10 cellular contexts compared by ENCODE assay signal in the genomic region with DNA sequence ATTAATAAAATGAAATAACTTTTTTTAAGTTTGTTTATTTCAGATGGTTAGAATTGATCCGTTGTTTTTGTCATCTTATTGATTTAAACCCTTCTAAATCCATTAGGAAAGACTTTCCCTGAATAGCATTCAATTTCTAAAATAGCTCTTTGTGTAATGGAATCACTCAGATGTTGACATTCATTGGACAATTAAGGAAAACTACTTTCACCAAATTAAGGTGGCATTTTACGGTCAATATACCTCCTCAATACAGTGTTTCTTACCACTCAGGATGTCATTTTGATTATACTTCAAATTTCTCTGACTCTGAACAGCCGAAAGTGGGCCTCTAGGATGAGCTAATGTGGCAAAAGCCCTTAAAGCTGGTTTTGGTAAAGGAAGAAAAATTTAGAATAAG. TPM values are rescaled to one million over a fixed set of nuclear protein-coding genes. Genes with fewer than 3 reads are reported as not detected.
DNase-seq lines count a peak whose midpoint lies in the region; ATAC-seq and TF ChIP-seq lines count a peak whose summit lies in the region.
"Had no signal": no experiment of that assay in that cellular context is flagged by ENCODE, and none has a peak within 500 bp of the region (broad histone marks: within the 10 kb centered on the region; RNA-seq: fewer than 3 reads in every experiment).

No MANE protein-coding gene starts in this region.

- no peak for TF ChIP-seq POLR2A in esophagus muscularis mucosa (IDR thresholded peaks at IDR 0.05; ENCODE audit: low read depth)

- H3K79me2 ChIP-seq in GM23338 (replicated peaks; ENCODE audit: insufficient read depth) = peaks cover 64% of the 10 kb centered on the region

- H3K27ac ChIP-seq in GM23338 (ENCODE audit: low read depth) (no peak overlapping the region), SJSA1 (no peak overlapping the region), esophagus muscularis mucosa (replicated peaks in 1 of 4) (peak overlapping the region in 1 of 4 donors; percentile 30), psoas muscle (peak overlapping the region; percentile 82)

- peak overlapping the region; percentile 45; the same call in 1 of the 2 replicates for H3K27ac Mint-ChIP-seq in GM23338

- H3K4me3 ChIP-seq in GM23338 (peak overlapping the region; percentile 88), SJSA1 (peak overlapping the region; percentile 82), esophagus muscularis mucosa (peak overlapping the region in 3 of 4 donors; percentile 81 to 97 (median 87)), psoas muscle (peak overlapping the region; percentile 77)

- no peak for TF ChIP-seq EP300 in esophagus muscularis mucosa (IDR thresholded peaks at IDR 0.05)

- H3K27me3 ChIP-seq in GM23338 (ENCODE audit: insufficient read depth) (no peaks in the 10 kb centered on the region), SJSA1 (replicated peaks) (no peaks in the 10 kb centered on the region), esophagus muscularis mucosa (no peaks in the 10 kb centered on the region), psoas muscle (ENCODE audit: insufficient read depth in 3 of 3, low read length in 2 of 3) (no peaks in the 10 kb centered on the region)

- H3F3A ChIP-seq in GM23338 (replicated peaks; ENCODE audit: low read depth) = peaks cover 4% of the 10 kb centered on the region

- no peak for TF ChIP-seq CTCF in GM23338 (conservative IDR thresholded peaks at IDR 0.05; ENCODE audit: low read depth in 2 of 2)
- TF ChIP-seq CTCF in esophagus muscularis mucosa (IDR thresholded peaks at IDR 0.05) = no peak
- no peak for TF ChIP-seq CTCF in psoas muscle (IDR thresholded peaks at IDR 0.05)

- H3K9me3 Mint-ChIP-seq in GM23338 = no peaks in the 10 kb centered on the region

- 67% methylated on average over 3 of the region's 3 CpGs for whole genome bisulfite sequencing in esophagus muscularis mucosa
- 53 to 71% (median 55%) methylated on average over 3 of the region's 3 CpGs for WGBS in psoas muscle, 3 donors

- H3K4me1 Mint-ChIP-seq in GM23338 = peaks cover 29% of the 10 kb centered on the region

- no peak overlapping the region for H2AFZ ChIP-seq in GM23338

- H3K27me3 Mint-ChIP-seq in GM23338 (ENCODE audit: insufficient read depth, low read depth, poor library complexity) = peaks cover 17% of the 10 kb centered on the region

- ATAC-seq in GM23338 (no peak), psoas muscle (no peak), GM21717 (IDR thresholded peaks at IDR 0.05; ENCODE audit: unreplicated experiment) (no peak), HG03095 (IDR thresholded peaks at IDR 0.05; ENCODE audit: unreplicated experiment) (no peak)

- intact Hi-C loops in esophagus muscularis mucosa (cut with DNase I) (loop anchor here (10.0 kb wide), 1 partner anchor 725 kb away; the partner anchor contains the start of genes CCP110 and GDE1), psoas muscle (cut with DNase I) (no loop called here)

- peaks cover 27% of the 10 kb centered on the region for H3K4me1 ChIP-seq in GM23338 (ENCODE audit: insufficient read depth)
- H3K4me1 ChIP-seq in SJSA1 (replicated peaks) = peaks cover 47% of the 10 kb centered on the region
- peaks cover 28 to 54% (median 44%) of the 10 kb centered on the region in 4 donors for H3K4me1 ChIP-seq in esophagus muscularis mucosa
- peaks cover 35% of the 10 kb centered on the region for H3K4me1 ChIP-seq in psoas muscle

- H3K36me3 ChIP-seq in GM23338 (ENCODE audit: insufficient read depth) (peaks cover 43% of the 10 kb centered on the region), SJSA1 (peaks cover 67% of the 10 kb centered on the region), esophagus muscularis mucosa (peaks cover 8 to 40% (median 26%) of the 10 kb centered on the region in 4 donors), psoas muscle (ENCODE audit: insufficient read depth in 1 of 2, low read depth in 1 of 2) (peaks cover 0 to 42% of the 10 kb centered on the region in 2 donors)

- H3K4me3 Mint-ChIP-seq in GM23338 = peak overlapping the region; percentile 92

- H4K20me1 ChIP-seq in GM23338 (replicated peaks; ENCODE audit: insufficient read depth) = peaks cover 37% of the 10 kb centered on the region

- H3K9me3 ChIP-seq in SJSA1 (replicated peaks) = no peaks in the 10 kb centered on the region
- H3K9me3 ChIP-seq in esophagus muscularis mucosa = no peaks in the 10 kb centered on the region
- H3K9me3 ChIP-seq in psoas muscle = no peaks in the 10 kb centered on the region

- no peak for DNase-seq in GM23338 (ENCODE audit: low spot score)
- no peak for DNase-seq in SJSA1 (ENCODE audit: low read depth in 1 of 2, low spot score in 2 of 2)
- no peak for DNase-seq in esophagus muscularis mucosa (ENCODE audit: extremely low spot score)
- no peak for DNase-seq in psoas muscle
- no peak for DNase-seq in NCI-H146 treated with DMSO at 0.1 percent for 48 hours (lab: John Stamatoyannopoulos, UW; ENCODE audit: unreplicated experiment)
- DNase-seq in RKO (ENCODE audit: low spot score) = no peak
- DNase-seq: aorta, midbrain had no signal

- H3K9me2 ChIP-seq in GM23338 (ENCODE audit: insufficient read depth) = no peaks in the 10 kb centered on the region

- peaks cover 52% of the 10 kb centered on the region for H3K36me3 Mint-ChIP-seq in GM23338 (ENCODE audit: low read depth)

- peak overlapping the region; percentile 84 for H3K4me2 ChIP-seq in GM23338

TF ChIP-seq in GM23338, 12 proteins besides CTCF, POLR2A, EP300 and RAD21 (continues in another document):
- TF ChIP-seq NANOG (IDR thresholded peaks at IDR 0.05; ENCODE audit: borderline replicate concordance) (no peak), EZH2 (IDR thresholded peaks at IDR 0.05; ENCODE audit: low read depth, unreplicated experiment) (no peak), JUNB (IDR thresholded peaks at IDR 0.05; ENCODE audit: unreplicated experiment) (no peak), CREB1 (CRISPR knock-in tag; IDR thresholded peaks at IDR 0.05; ENCODE audit: low read depth) (no peak), ZNF114 (CRISPR knock-in tag; IDR thresholded peaks at IDR 0.05) (no peak), EZH2phosphoT487 (IDR thresholded peaks at IDR 0.05; ENCODE audit: unreplicated experiment) (no peak), STAT1 (IDR thresholded peaks at IDR 0.05; ENCODE audit: unreplicated experiment) (no peak), POLR2AphosphoS5 (IDR thresholded peaks at IDR 0.05; ENCODE audit: low read depth) (no peak), ZNF331 (CRISPR knock-in tag; IDR thresholded peaks at IDR 0.05; ENCODE audit: low read depth) (no peak)
- TF ChIP-seq, protein P1, sequence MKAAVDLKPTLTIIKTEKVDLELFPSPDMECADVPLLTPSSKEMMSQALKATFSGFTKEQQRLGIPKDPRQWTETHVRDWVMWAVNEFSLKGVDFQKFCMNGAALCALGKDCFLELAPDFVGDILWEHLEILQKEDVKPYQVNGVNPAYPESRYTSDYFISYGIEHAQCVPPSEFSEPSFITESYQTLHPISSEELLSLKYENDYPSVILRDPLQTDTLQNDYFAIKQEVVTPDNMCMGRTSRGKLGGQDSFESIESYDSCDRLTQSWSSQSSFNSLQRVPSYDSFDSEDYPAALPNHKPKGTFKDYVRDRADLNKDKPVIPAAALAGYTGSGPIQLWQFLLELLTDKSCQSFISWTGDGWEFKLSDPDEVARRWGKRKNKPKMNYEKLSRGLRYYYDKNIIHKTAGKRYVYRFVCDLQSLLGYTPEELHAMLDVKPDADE (IDR thresholded peaks at IDR 0.05) = no peak
- TF ChIP-seq, protein P2, sequence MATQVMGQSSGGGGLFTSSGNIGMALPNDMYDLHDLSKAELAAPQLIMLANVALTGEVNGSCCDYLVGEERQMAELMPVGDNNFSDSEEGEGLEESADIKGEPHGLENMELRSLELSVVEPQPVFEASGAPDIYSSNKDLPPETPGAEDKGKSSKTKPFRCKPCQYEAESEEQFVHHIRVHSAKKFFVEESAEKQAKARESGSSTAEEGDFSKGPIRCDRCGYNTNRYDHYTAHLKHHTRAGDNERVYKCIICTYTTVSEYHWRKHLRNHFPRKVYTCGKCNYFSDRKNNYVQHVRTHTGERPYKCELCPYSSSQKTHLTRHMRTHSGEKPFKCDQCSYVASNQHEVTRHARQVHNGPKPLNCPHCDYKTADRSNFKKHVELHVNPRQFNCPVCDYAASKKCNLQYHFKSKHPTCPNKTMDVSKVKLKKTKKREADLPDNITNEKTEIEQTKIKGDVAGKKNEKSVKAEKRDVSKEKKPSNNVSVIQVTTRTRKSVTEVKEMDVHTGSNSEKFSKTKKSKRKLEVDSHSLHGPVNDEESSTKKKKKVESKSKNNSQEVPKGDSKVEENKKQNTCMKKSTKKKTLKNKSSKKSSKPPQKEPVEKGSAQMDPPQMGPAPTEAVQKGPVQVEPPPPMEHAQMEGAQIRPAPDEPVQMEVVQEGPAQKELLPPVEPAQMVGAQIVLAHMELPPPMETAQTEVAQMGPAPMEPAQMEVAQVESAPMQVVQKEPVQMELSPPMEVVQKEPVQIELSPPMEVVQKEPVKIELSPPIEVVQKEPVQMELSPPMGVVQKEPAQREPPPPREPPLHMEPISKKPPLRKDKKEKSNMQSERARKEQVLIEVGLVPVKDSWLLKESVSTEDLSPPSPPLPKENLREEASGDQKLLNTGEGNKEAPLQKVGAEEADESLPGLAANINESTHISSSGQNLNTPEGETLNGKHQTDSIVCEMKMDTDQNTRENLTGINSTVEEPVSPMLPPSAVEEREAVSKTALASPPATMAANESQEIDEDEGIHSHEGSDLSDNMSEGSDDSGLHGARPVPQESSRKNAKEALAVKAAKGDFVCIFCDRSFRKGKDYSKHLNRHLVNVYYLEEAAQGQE (IDR thresholded peaks at IDR 0.05; ENCODE audit: unreplicated experiment) = no peak

RNA-seq across cellular contexts. Expression of gene ARL6IP1, which starts 1.8 kb away (rescaled TPM):
- total RNA-seq in GM23338 (2014; rRNA removed; shearing (Covaris generic)) = 250 and 270 TPM in 2 replicates
- 160 and 192 TPM in 2 replicates for polyA plus RNA-seq in GM23338 (2016; fragmentation: Nextera tagmentation; extraction: Ambion mirVana)
- total RNA-seq in SJSA1 (2014; rRNA removed; shearing (Covaris generic)) = 614 and 942 TPM in 2 replicates
- total RNA-seq in esophagus muscularis mucosa = 100 to 1,000 TPM in 1 of 4 donors, 10 to 100 TPM in 3; 53.4 to 146 (median 91.2) TPM
- 10 to 100 TPM; 13.2 to 24.6 (median 15.1) TPM for total RNA-seq in psoas muscle
- polyA plus RNA-seq in psoas muscle = 10 to 100 TPM; 15.9 to 22.7 (median 20.1) TPM

RNA-seq across cellular contexts. Expression of gene RPS15A, which starts 9.4 kb away (rescaled TPM):
- total RNA-seq in GM23338 (2014; rRNA removed; shearing (Covaris generic)) = 1,984 and 2,171 TPM in 2 replicates
- polyA plus RNA-seq in GM23338 (2016; fragmentation: Nextera tagmentation; extraction: Ambion mirVana) (2,163 and 2,303 TPM in 2 replicates), psoas muscle (1,000 to 10,000 TPM; 2,392 to 3,567 (median 3,085) TPM)
- total RNA-seq in SJSA1 (2014; rRNA removed; shearing (Covaris generic)) = 1,455 and 2,575 TPM in 2 replicates
- total RNA-seq in esophagus muscularis mucosa (1,000 to 10,000 TPM in 2 of 4 donors, 100 to 1,000 TPM in 2; 356 to 2,439 (median 1,496) TPM), psoas muscle (1,000 to 10,000 TPM in 2 of 4 donors, 100 to 1,000 TPM in 2; 822 to 1,272 (median 1,015) TPM)
